In the genomic region with DNA sequence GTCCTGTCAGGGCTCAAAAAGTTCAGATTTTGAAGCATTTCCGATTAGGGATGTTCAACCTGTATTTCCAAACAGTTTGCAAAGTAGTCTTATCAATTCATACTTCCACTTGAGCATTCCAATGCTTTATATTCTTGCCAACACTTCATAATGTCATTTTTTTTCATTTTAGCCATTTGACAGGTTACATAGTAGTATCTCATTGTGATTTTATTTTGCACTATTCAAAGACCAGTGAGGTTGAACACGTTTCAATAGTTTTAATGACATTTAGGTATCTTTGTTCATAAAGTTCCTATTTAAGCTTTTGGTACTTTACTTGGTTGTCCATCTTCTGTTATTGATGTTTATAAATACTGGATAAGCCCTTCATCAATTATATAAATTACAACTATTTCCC, we compare ENCODE assay signal across 35 cellular contexts.
"Had no signal": no experiment of that assay in that cellular context is flagged by ENCODE, and none has a peak within 500 bp of the region (broad histone marks: within the 10 kb centered on the region; RNA-seq: fewer than 3 reads in every experiment).

No MANE protein-coding gene starts in this region.

- H3K27me3 ChIP-seq: MG63 had no signal

- DNase-seq: Kasumi-1, MG63, MM.1S, MV-4-11, NCI-H1048, NCI-H1092, NCI-H1092 treated with DMSO at 0.1 percent for 48 hours, NCI-H1105, NCI-H1105 treated with DMSO at 0.1 percent for 48 hours, NCI-H1417, NCI-H1417 treated with DMSO at 0.1 percent for 48 hours, NCI-H1436, NCI-H1436 treated with DMSO at 0.1 percent for 48 hours, NCI-H146, NCI-H1694, NCI-H1694 treated with DMSO at 0.1 percent for 48 hours, NCI-H187, NCI-H187 treated with DMSO at 0.1 percent for 48 hours, NCI-H1930, NCI-H2029, NCI-H2029 treated with DMSO at 0.1 percent for 48 hours, NCI-H2081, NCI-H2081 treated with DMSO at 0.1 percent for 48 hours, NCI-H2107, NCI-H2171, NCI-H2171 treated with DMSO at 0.1 percent for 48 hours, NCI-H2227 treated with DMSO at 0.1 percent for 48 hours, NCI-H226, NCI-H345, NCI-H446, NCI-H446 treated with DMSO at 0.1 percent for 48 hours, NCI-H510A, NCI-H510A treated with DMSO at 0.1 percent for 48 hours, NCI-H524, NCI-H524 treated with DMSO at 0.1 percent for 48 hours had no signal

- H3K4me3 ChIP-seq: MG63 had no signal
